ENCODE assay signal across 8 cellular contexts in genomic region chr16:12067714-12068401, GRCh38.
A peak's percentile ranks its signal among the peaks of the same experiment; 100 is the strongest.
DNase-seq lines count a peak whose midpoint lies in the region; ATAC-seq and TF ChIP-seq lines count a peak whose summit lies in the region.

No MANE protein-coding gene starts in this region.

- H3K27me3 ChIP-seq in esophagus squamous epithelium (no peaks in the 10 kb centered on the region), upper lobe of left lung (no peaks in the 10 kb centered on the region)
- H3K27me3 ChIP-seq in naive thymus-derived CD4-positive, alpha-beta T cell (ENCODE audit: control insufficient read depth in 2 of 2, insufficient read depth in 2 of 2, low read length in 2 of 2): no peaks in the 10 kb centered on the region

- H3K9me3 Mint-ChIP-seq in activated CD8-positive, alpha-beta memory T cell treated with anti-CD3 and anti-CD28 coated beads, Interleukin-2, amount 10 ng/mL, durations not matched to agents 7 days and 5 days (ENCODE audit: low read depth): no peaks in the 10 kb centered on the region
- peaks cover 0 to 10% (median 0%) of the 10 kb centered on the region in 11 donors for H3K9me3 Mint-ChIP-seq in naive thymus-derived CD4-positive, alpha-beta T cell

- H3K27ac ChIP-seq in esophagus squamous epithelium (no peak overlapping the region), upper lobe of left lung (no peak overlapping the region)
- H3K27ac ChIP-seq in naive thymus-derived CD4-positive, alpha-beta T cell (ENCODE audit: low read depth, low read length): no peak overlapping the region

- no peaks in the 10 kb centered on the region for H3K27me3 Mint-ChIP-seq in activated CD8-positive, alpha-beta memory T cell treated with anti-CD3 and anti-CD28 coated beads, Interleukin-2, amount 10 ng/mL, durations not matched to agents 7 days and 5 days
- no peaks in the 10 kb centered on the region for H3K27me3 Mint-ChIP-seq in naive thymus-derived CD4-positive, alpha-beta T cell

- peak; percentile 74 for ATAC-seq in activated CD8-positive, alpha-beta memory T cell treated with anti-CD3 and anti-CD28 coated beads, Interleukin-2, amount 10 ng/mL, durations not matched to agents 7 days and 5 days
- ATAC-seq in naive thymus-derived CD4-positive, alpha-beta T cell: peak; percentile 89
- ATAC-seq in upper lobe of left lung (ENCODE audit: low FRiP score in 2 of 2) (peak; percentile 83 to 92), GM21717 (IDR thresholded peaks at IDR 0.05; ENCODE audit: unreplicated experiment) (no peak)

- H3K27ac Mint-ChIP-seq in activated CD8-positive, alpha-beta memory T cell treated with anti-CD3 and anti-CD28 coated beads, Interleukin-2, amount 10 ng/mL, durations not matched to agents 7 days and 5 days: no peak overlapping the region
- H3K27ac Mint-ChIP-seq in naive thymus-derived CD4-positive, alpha-beta T cell: peak overlapping the region in 3 of 9 donors; percentile 51 to 64 (median 52)

- no peaks in the 10 kb centered on the region for H3K36me3 Mint-ChIP-seq in activated CD8-positive, alpha-beta memory T cell treated with anti-CD3 and anti-CD28 coated beads, Interleukin-2, amount 10 ng/mL, durations not matched to agents 7 days and 5 days
- H3K36me3 Mint-ChIP-seq in naive thymus-derived CD4-positive, alpha-beta T cell: peaks cover 0 to 23% (median 5%) of the 10 kb centered on the region in 5 donors

- H3K4me1 ChIP-seq in esophagus squamous epithelium (peaks cover 6 to 17% (median 9%) of the 10 kb centered on the region in 3 donors), upper lobe of left lung (peaks cover 7 to 14% (median 9%) of the 10 kb centered on the region in 4 donors)
- H3K4me1 ChIP-seq in naive thymus-derived CD4-positive, alpha-beta T cell (ENCODE audit: control insufficient read depth in 2 of 2, insufficient read depth in 2 of 2, low read length in 2 of 2): no peaks in the 10 kb centered on the region

- CTCF ChIA-PET in activated CD8-positive, alpha-beta memory T cell treated with anti-CD3 and anti-CD28 coated beads, Interleukin-2, amount 10 ng/mL, durations not matched to agents 7 days and 5 days (lab: Charles Lee): interaction anchor here (0.6 to 2.7 kb wide), 43 partner anchors 8 to 1103 kb away, joined by 3 to 27 read pairs (median 4); partner anchors contain the start of genes RSL1D1, SNX29 and ZC3H7A
- CTCF ChIA-PET in naive thymus-derived CD4-positive, alpha-beta T cell (lab: Charles Lee): interaction anchor here (0.6 to 2.0 kb wide), 22 partner anchors 8 to 671 kb away, joined by 3 to 15 read pairs (median 5); partner anchors contain the start of genes GSPT1 and TXNDC11

- H3K36me3 ChIP-seq in esophagus squamous epithelium (peaks cover 0 to 13% (median 0%) of the 10 kb centered on the region in 3 donors), upper lobe of left lung (peaks cover 0 to 4% (median 0%) of the 10 kb centered on the region in 4 donors)
- H3K36me3 ChIP-seq in naive thymus-derived CD4-positive, alpha-beta T cell (ENCODE audit: control insufficient read depth in 2 of 3, insufficient read depth in 3 of 3, low read length in 3 of 3): no peaks in the 10 kb centered on the region

- peak; percentile 68 for DNase-seq in COR-L47 (lab: John Stamatoyannopoulos, UW)
- DNase-seq in HK-2 (ENCODE audit: unreplicated experiment): peak; percentile 60
- DNase-seq in NCI-H82 (lab: John Stamatoyannopoulos, UW): peak; percentile 85
- DNase-seq in activated CD8-positive, alpha-beta memory T cell treated with anti-CD3 and anti-CD28 coated beads, Interleukin-2, amount 10 ng/mL, durations not matched to agents 7 days and 5 days: peak; percentile 71
- no peak for DNase-seq in esophagus squamous epithelium (lab: John Stamatoyannopoulos, UW)
- DNase-seq in naive thymus-derived CD4-positive, alpha-beta T cell: peak; percentile 17 to 76 (median 68)
- DNase-seq in upper lobe of left lung: peak in 1 of 2 donors; percentile 57

- 17 to 61% methylated on average over 6 to 7 of the region's 9 CpGs for WGBS in esophagus squamous epithelium, 2 donors
- 52 to 53% methylated on average over 9 of the region's 9 CpGs for WGBS in upper lobe of left lung, 2 donors

- intact Hi-C loops in esophagus squamous epithelium (cut with DNase I): loop anchor here (5.0 kb wide), 1 partner anchor 121 kb away; no protein-coding TSS in a partner anchor
- intact Hi-C loops in naive thymus-derived CD4-positive, alpha-beta T cell (cut with micrococcal nuclease): loop anchor here (1.0 to 5.0 kb wide), 13 partner anchors 96 to 1116 kb away; partner anchors contain the start of gene RSL1D1 (in 2 of the 2)

- H3K4me3 ChIP-seq in esophagus squamous epithelium (no peak overlapping the region), upper lobe of left lung (no peak overlapping the region)
- no peak overlapping the region for H3K4me3 ChIP-seq in naive thymus-derived CD4-positive, alpha-beta T cell (ENCODE audit: low read length)

- peak; percentile 64 to 97 (median 94) for TF ChIP-seq CTCF in esophagus squamous epithelium (IDR thresholded peaks at IDR 0.05)
- peak; percentile 82 to 94 (median 93) for TF ChIP-seq CTCF in upper lobe of left lung (IDR thresholded peaks at IDR 0.05)

- no peaks in the 10 kb centered on the region for H3K9me3 ChIP-seq in esophagus squamous epithelium
- no peaks in the 10 kb centered on the region for H3K9me3 ChIP-seq in naive thymus-derived CD4-positive, alpha-beta T cell (ENCODE audit: control insufficient read depth in 2 of 3, low read length in 3 of 3)
- no peaks in the 10 kb centered on the region for H3K9me3 ChIP-seq in upper lobe of left lung

- POLR2A ChIA-PET in naive thymus-derived CD4-positive, alpha-beta T cell (lab: Charles Lee): interaction anchor here (0.6 to 2.6 kb wide), 6 partner anchors 8 to 347 kb away, joined by 3 to 14 read pairs (median 4); partner anchors contain the start of genes GSPT1 and SNX29

- no peak overlapping the region for H3K4me3 Mint-ChIP-seq in activated CD8-positive, alpha-beta memory T cell treated with anti-CD3 and anti-CD28 coated beads, Interleukin-2, amount 10 ng/mL, durations not matched to agents 7 days and 5 days
- H3K4me3 Mint-ChIP-seq in naive thymus-derived CD4-positive, alpha-beta T cell: no peak overlapping the region

- no peaks in the 10 kb centered on the region for H3K4me1 Mint-ChIP-seq in activated CD8-positive, alpha-beta memory T cell treated with anti-CD3 and anti-CD28 coated beads, Interleukin-2, amount 10 ng/mL, durations not matched to agents 7 days and 5 days
- H3K4me1 Mint-ChIP-seq in naive thymus-derived CD4-positive, alpha-beta T cell: peaks cover 0 to 6% (median 5%) of the 10 kb centered on the region in 7 donors

- TF ChIP-seq POLR2A in esophagus squamous epithelium (IDR thresholded peaks at IDR 0.05): no peak
- TF ChIP-seq POLR2A in upper lobe of left lung (IDR thresholded peaks at IDR 0.05): no peak

- TF ChIP-seq EP300 in upper lobe of left lung (IDR thresholded peaks at IDR 0.05): no peak
